In genomic region chr1:109024651-109025050, GRCh38 we compare ENCODE assay signal across 26 cellular contexts. TPM values are rescaled to one million over a fixed set of nuclear protein-coding genes. Genes with fewer than 3 reads are reported as not detected.
DNase-seq lines count a peak whose midpoint lies in the region; ATAC-seq and TF ChIP-seq lines count a peak whose summit lies in the region.
"Had no signal": no experiment of that assay in that cellular context is flagged by ENCODE, and none has a peak within 500 bp of the region (broad histone marks: within the 10 kb centered on the region; RNA-seq: fewer than 3 reads in every experiment).

No MANE protein-coding gene starts in this region.

- peak overlapping the region; percentile 29 for H3K27ac Mint-ChIP-seq in activated naive CD4-positive, alpha-beta T cell treated with anti-CD3 and anti-CD28 coated beads, Interleukin-2, amount 10 ng/mL, durations not matched to agents 7 days and 5 days
- no peak overlapping the region for H3K27ac Mint-ChIP-seq in activated naive CD4-positive, alpha-beta T cell treated with anti-CD3 and anti-CD28 coated beads for 36 hours
- H3K27ac Mint-ChIP-seq: CD4-positive, alpha-beta memory T cell; H9 had no signal

- no peak overlapping the region for H3K27ac ChIP-seq in mammary epithelial cell (ENCODE audit: insufficient read depth, low read depth, low read length)
- no peak overlapping the region for H3K27ac ChIP-seq in tibial nerve
- H3K27ac ChIP-seq: 22Rv1; BLaER1 treated with 17β-estradiol and CSF1 and Interleukin-3, amounts not matched to agents 10 nM and 100 nM; SJCRH30 had no signal

- H3K9me3 ChIP-seq in mammary epithelial cell (replicated peaks; ENCODE audit: insufficient read depth, low read length) (no peaks in the 10 kb centered on the region), tibial nerve (no peaks in the 10 kb centered on the region)
- H3K9me3 ChIP-seq: BLaER1 treated with 17β-estradiol and CSF1 and Interleukin-3, amounts not matched to agents 10 nM and 100 nM; Caco-2; SJCRH30 had no signal

- H3K36me3 Mint-ChIP-seq in activated naive CD4-positive, alpha-beta T cell treated with anti-CD3 and anti-CD28 coated beads, Interleukin-2, amount 10 ng/mL, durations not matched to agents 7 days and 5 days, result peaks cover 3% of the 10 kb centered on the region
- H3K36me3 Mint-ChIP-seq in activated naive CD4-positive, alpha-beta T cell treated with anti-CD3 and anti-CD28 coated beads for 36 hours (ENCODE audit: low read depth), result peaks cover 4% of the 10 kb centered on the region

- no peaks in the 10 kb centered on the region for H3K4me1 Mint-ChIP-seq in activated naive CD4-positive, alpha-beta T cell treated with anti-CD3 and anti-CD28 coated beads, Interleukin-2, amount 10 ng/mL, durations not matched to agents 7 days and 5 days
- H3K4me1 Mint-ChIP-seq in activated naive CD4-positive, alpha-beta T cell treated with anti-CD3 and anti-CD28 coated beads for 36 hours (ENCODE audit: low read depth), result no peaks in the 10 kb centered on the region
- H3K4me1 Mint-ChIP-seq: H9 had no signal

- H3K36me3 ChIP-seq in mammary epithelial cell (ENCODE audit: insufficient read depth, low read length) (peaks cover 6% of the 10 kb centered on the region), tibial nerve (peaks cover 0 to 17% (median 0%) of the 10 kb centered on the region in 3 donors)

- H3K27me3 ChIP-seq in mammary epithelial cell (ENCODE audit: insufficient read depth, low read length) (no peaks in the 10 kb centered on the region), tibial nerve (no peaks in the 10 kb centered on the region)
- H3K27me3 ChIP-seq: BLaER1 treated with 17β-estradiol and CSF1 and Interleukin-3, amounts not matched to agents 10 nM and 100 nM; SJCRH30 had no signal

- CTCF ChIA-PET in activated naive CD4-positive, alpha-beta T cell treated with anti-CD3 and anti-CD28 coated beads, Interleukin-2, amount 10 ng/mL, durations not matched to agents 7 days and 5 days (lab: Charles Lee), result interaction anchor here (0.6 kb wide), 1 partner anchor 109 kb away, joined by 3 read pairs; no protein-coding TSS in a partner anchor
- CTCF ChIA-PET in activated naive CD4-positive, alpha-beta T cell treated with anti-CD3 and anti-CD28 coated beads for 36 hours (lab: Charles Lee), result no interaction called here
- CTCF ChIA-PET in mammary epithelial cell (lab: Charles Lee; ENCODE audit: low non-redundant PET), result no interaction called here

- no peak for TF ChIP-seq EP300 in tibial nerve (IDR thresholded peaks at IDR 0.05)

- H3K79me2 ChIP-seq in mammary epithelial cell (ENCODE audit: insufficient read depth, low read length), result peaks cover 59% of the 10 kb centered on the region

- H3K4me1 ChIP-seq in mammary epithelial cell (ENCODE audit: insufficient read depth, low read length) (peaks cover 9% of the 10 kb centered on the region), tibial nerve (peaks cover 0 to 17% (median 2%) of the 10 kb centered on the region in 4 donors)
- H3K4me1 ChIP-seq: Caco-2, SJCRH30 had no signal

- no peak overlapping the region for H2AFZ ChIP-seq in mammary epithelial cell (ENCODE audit: low read depth, low read length)

- intact Hi-C loops in activated naive CD4-positive, alpha-beta T cell treated with anti-CD3 and anti-CD28 coated beads for 36 hours (cut with micrococcal nuclease), result no loop called here
- intact Hi-C loops in mammary epithelial cell (cut with micrococcal nuclease), result no loop called here

- H3K4me3 Mint-ChIP-seq in activated naive CD4-positive, alpha-beta T cell treated with anti-CD3 and anti-CD28 coated beads, Interleukin-2, amount 10 ng/mL, durations not matched to agents 7 days and 5 days, result no peak overlapping the region
- H3K4me3 Mint-ChIP-seq in activated naive CD4-positive, alpha-beta T cell treated with anti-CD3 and anti-CD28 coated beads for 36 hours, result no peak overlapping the region
- H3K4me3 Mint-ChIP-seq: CD4-positive, alpha-beta memory T cell; H9 had no signal

- no peak for ATAC-seq in GM19452 (IDR thresholded peaks at IDR 0.05; ENCODE audit: unreplicated experiment)

- no peak overlapping the region for H3K4me2 ChIP-seq in mammary epithelial cell (ENCODE audit: insufficient read depth, low read depth, low read length)
- H3K4me2 ChIP-seq: BLaER1 treated with 17β-estradiol and CSF1 and Interleukin-3, amounts not matched to agents 10 nM and 100 nM had no signal

- BruUV-seq in mammary epithelial cell (replicated peaks; lab: Mats Ljungman, UMichigan), result no TSS peak

- H3K9me3 Mint-ChIP-seq in activated naive CD4-positive, alpha-beta T cell treated with anti-CD3 and anti-CD28 coated beads, Interleukin-2, amount 10 ng/mL, durations not matched to agents 7 days and 5 days, result no peaks in the 10 kb centered on the region
- H3K9me3 Mint-ChIP-seq in activated naive CD4-positive, alpha-beta T cell treated with anti-CD3 and anti-CD28 coated beads for 36 hours, result no peaks in the 10 kb centered on the region
- H3K9me3 Mint-ChIP-seq: CD4-positive, alpha-beta memory T cell; H9 had no signal

- no peak for TF ChIP-seq POLR2A in tibial nerve (IDR thresholded peaks at IDR 0.05)

- no peak for DNase-seq in activated naive CD4-positive, alpha-beta T cell treated with anti-CD3 and anti-CD28 coated beads, Interleukin-2, amount 10 ng/mL, durations not matched to agents 7 days and 5 days
- no peak for DNase-seq in activated naive CD4-positive, alpha-beta T cell treated with anti-CD3 and anti-CD28 coated beads for 36 hours
- DNase-seq in astrocyte of the spinal cord (ENCODE audit: low read depth, low spot score) (peak; percentile 15), fibroblast of peridontal ligament (ENCODE audit: extremely low read depth) (peak; percentile 18), mammary epithelial cell (no peak), DMS114 treated with DMSO at 0.1 percent for 48 hours (lab: John Stamatoyannopoulos, UW; ENCODE audit: unreplicated experiment) (no peak), tibial nerve (ENCODE audit: low spot score in 2 of 2) (no peak)
- DNase-seq: ACHN; Caco-2; CD4-positive, alpha-beta memory T cell; DMS 273 treated with DMSO at 0.1 percent for 48 hours; DND-41; GDM1; H9; KBM-7; NCI-H1105 treated with DMSO at 0.1 percent for 48 hours; NCI-H1694; NCI-H2081; NCI-H2171; NCI-H345; NCI-H524 treated with DMSO at 0.1 percent for 48 hours; OCI-M1; SJCRH30 had no signal

- TF ChIP-seq CTCF in astrocyte of the spinal cord (IDR thresholded peaks at IDR 0.05; ENCODE audit: low read depth, low read length), result no peak
- no peak for TF ChIP-seq CTCF in mammary epithelial cell (conservative IDR thresholded peaks at IDR 0.05 in 1 of 2, IDR thresholded peaks at IDR 0.05 in 1 of 2; ENCODE audit: extremely low read depth in 1 of 2, insufficient read depth in 1 of 2, low read depth in 1 of 2, low read length in 2 of 2)
- no peak for TF ChIP-seq CTCF in tibial nerve (IDR thresholded peaks at IDR 0.05)

- 95% methylated on average over 2 of the region's 2 CpGs for WGBS in mammary epithelial cell (ENCODE audit: low coverage, missing lambda C conversion rate)
- WGBS in tibial nerve, 2 donors, result 94 to 97% methylated on average over 2 of the region's 2 CpGs

- in situ Hi-C loops in astrocyte of the spinal cord (cut with HindIII; ENCODE audit: low sequenced_read_pairs), result no loop called here
- in situ Hi-C loops in mammary epithelial cell (cut with MboI; ENCODE audit: low sequenced_read_pairs in 2 of 2), result no loop called here

- H3K27me3 Mint-ChIP-seq in activated naive CD4-positive, alpha-beta T cell treated with anti-CD3 and anti-CD28 coated beads, Interleukin-2, amount 10 ng/mL, durations not matched to agents 7 days and 5 days, result no peaks in the 10 kb centered on the region
- no peaks in the 10 kb centered on the region for H3K27me3 Mint-ChIP-seq in activated naive CD4-positive, alpha-beta T cell treated with anti-CD3 and anti-CD28 coated beads for 36 hours (ENCODE audit: low read depth)
- H3K27me3 Mint-ChIP-seq: CD4-positive, alpha-beta memory T cell had no signal

- H3K4me3 ChIP-seq in astrocyte of the spinal cord (ENCODE audit: low read depth, low read length) (no peak overlapping the region), mammary epithelial cell (replicated peaks in 1 of 3; ENCODE audit: insufficient read depth in 1 of 3, low read depth in 2 of 3, low read length in 3 of 3) (no peak overlapping the region), tibial nerve (no peak overlapping the region)
- H3K4me3 ChIP-seq: BLaER1 treated with 17β-estradiol and CSF1 and Interleukin-3, amounts not matched to agents 10 nM and 100 nM; SJCRH30 had no signal

- no peaks in the 10 kb centered on the region for H4K20me1 ChIP-seq in mammary epithelial cell (ENCODE audit: insufficient read depth, low read length)

- dilution Hi-C loops in mammary epithelial cell (cut with HindIII; ENCODE audit: low sequenced_read_pairs), result no loop called here

- no peak overlapping the region for H3K9ac ChIP-seq in mammary epithelial cell (ENCODE audit: insufficient read depth, low read length)
- H3K9ac ChIP-seq: BLaER1 treated with 17β-estradiol and CSF1 and Interleukin-3, amounts not matched to agents 10 nM and 100 nM had no signal

RNA-seq across cellular contexts. Expression of gene WDR47, which starts 17.3 kb away (rescaled TPM):
- 1 to 10 TPM; 8.2 to 8.4 TPM for total RNA-seq in activated naive CD4-positive, alpha-beta T cell treated with anti-CD3 and anti-CD28 coated beads for 36 hours
- total RNA-seq in mammary epithelial cell, result 10 to 100 TPM; 24.3 to 45.5 TPM
- polyA plus RNA-seq in mammary epithelial cell, result 13.9 TPM
- 10.2 TPM for polyA minus RNA-seq in mammary epithelial cell
- total RNA-seq in tibial nerve, result 10 to 100 TPM; 14.1 to 47.4 (median 17.3) TPM

RNA-seq across cellular contexts. Expression of gene TAF13, which starts 51.2 kb away (rescaled TPM):
- total RNA-seq in activated naive CD4-positive, alpha-beta T cell treated with anti-CD3 and anti-CD28 coated beads for 36 hours, result 10 to 100 TPM; 20.1 to 23.7 TPM
- total RNA-seq in mammary epithelial cell (10 to 100 TPM; 67.8 to 80.4 TPM), tibial nerve (10 to 100 TPM; 11.4 to 30.8 (median 25.9) TPM)
- polyA plus RNA-seq in mammary epithelial cell, result 21.9 TPM
- 51.7 TPM for polyA minus RNA-seq in mammary epithelial cell

Comparison
In these comparisons a context has a peak if more than half of its experiments do, and no peak if none do; other contexts are left out.
1. DNase-seq: peak in astrocyte of the spinal cord (single experiment) and fibroblast of peridontal ligament (single experiment); none in activated naive CD4-positive, alpha-beta T cell treated with anti-CD3 and anti-CD28 coated beads, Interleukin-2, amount 10 ng/mL, durations not matched to agents 7 days and 5 days (single experiment), activated naive CD4-positive, alpha-beta T cell treated with anti-CD3 and anti-CD28 coated beads for 36 hours (single experiment), mammary epithelial cell (single experiment), DMS114 treated with DMSO at 0.1 percent for 48 hours (single experiment) and tibial nerve (0 of 2).